ENCODE assay signal across 11 cellular contexts in the genomic region with DNA sequence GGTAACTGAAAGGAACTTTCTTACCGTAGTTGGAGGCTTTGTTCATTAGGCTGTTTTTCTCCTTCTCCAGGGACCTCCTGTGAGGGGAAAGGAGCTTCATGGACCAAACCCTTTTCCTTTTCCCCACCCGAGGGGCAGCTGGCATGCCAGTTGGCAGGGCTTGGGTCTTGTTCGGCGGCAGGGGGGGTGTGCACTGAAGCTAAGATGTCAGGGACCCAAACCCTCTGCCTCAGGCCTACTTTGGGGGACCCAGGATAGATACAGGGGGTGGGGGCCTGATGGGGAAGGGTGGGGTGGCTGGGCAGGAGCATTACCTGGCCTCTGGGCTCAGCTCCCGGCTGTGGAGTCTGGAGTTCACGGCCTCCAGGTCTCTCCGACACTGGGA.
"Had no signal": no experiment of that assay in that cellular context is flagged by ENCODE, and none has a peak within 500 bp of the region (broad histone marks: within the 10 kb centered on the region; RNA-seq: fewer than 3 reads in every experiment).

No MANE protein-coding gene starts in this region.

- H3K27me3 ChIP-seq: upper lobe of left lung had no signal

- H3K9me3 ChIP-seq: lower lobe of right lung, psoas muscle, thoracic aorta, upper lobe of left lung had no signal

- H3K4me3 ChIP-seq: lower lobe of right lung, psoas muscle, skin epidermis, thoracic aorta, upper lobe of left lung had no signal

- H3K27ac Mint-ChIP-seq: activated CD4-positive, alpha-beta T cell treated with anti-CD3 and anti-CD28 coated beads, Interleukin-2, amount 10 ng/mL, durations not matched to agents 7 days and 5 days; activated naive CD8-positive, alpha-beta T cell treated with anti-CD3 and anti-CD28 coated beads, Interleukin-2, amount 10 ng/mL, durations not matched to agents 7 days and 5 days; activated T-helper 2 cell treated with anti-CD3 and anti-CD28 coated beads, Interferon-gamma antibody, Interleukin-2, Interleukin-4, amounts not matched to agents 10 μg/mL and 5 μg/mL and 100 μg/mL, durations not matched to agents 14 hours and 24 hours and 36 hours had no signal

- H3K27me3 Mint-ChIP-seq: activated CD4-positive, alpha-beta T cell treated with anti-CD3 and anti-CD28 coated beads, Interleukin-2, amount 10 ng/mL, durations not matched to agents 7 days and 5 days; activated naive CD8-positive, alpha-beta T cell treated with anti-CD3 and anti-CD28 coated beads, Interleukin-2, amount 10 ng/mL, durations not matched to agents 7 days and 5 days; naive thymus-derived CD8-positive, alpha-beta T cell; T-cell had no signal

- H3K4me3 Mint-ChIP-seq: activated CD4-positive, alpha-beta T cell treated with anti-CD3 and anti-CD28 coated beads, Interleukin-2, amount 10 ng/mL, durations not matched to agents 7 days and 5 days; activated naive CD8-positive, alpha-beta T cell treated with anti-CD3 and anti-CD28 coated beads, Interleukin-2, amount 10 ng/mL, durations not matched to agents 7 days and 5 days; naive thymus-derived CD8-positive, alpha-beta T cell; T-cell had no signal

- H3K4me1 ChIP-seq: lower lobe of right lung, psoas muscle had no signal

- DNase-seq: foreskin melanocyte had no signal

- H3K27ac ChIP-seq: lower lobe of right lung, psoas muscle, thoracic aorta, upper lobe of left lung had no signal

- H3K9me3 Mint-ChIP-seq: activated CD4-positive, alpha-beta T cell treated with anti-CD3 and anti-CD28 coated beads, Interleukin-2, amount 10 ng/mL, durations not matched to agents 7 days and 5 days; activated naive CD8-positive, alpha-beta T cell treated with anti-CD3 and anti-CD28 coated beads, Interleukin-2, amount 10 ng/mL, durations not matched to agents 7 days and 5 days; activated T-helper 2 cell treated with anti-CD3 and anti-CD28 coated beads, Interferon-gamma antibody, Interleukin-2, Interleukin-4, amounts not matched to agents 10 μg/mL and 5 μg/mL and 100 μg/mL, durations not matched to agents 14 hours and 24 hours and 36 hours; naive thymus-derived CD8-positive, alpha-beta T cell; T-cell had no signal
